ENCODE assay signal across 21 cellular contexts in the genomic region with DNA sequence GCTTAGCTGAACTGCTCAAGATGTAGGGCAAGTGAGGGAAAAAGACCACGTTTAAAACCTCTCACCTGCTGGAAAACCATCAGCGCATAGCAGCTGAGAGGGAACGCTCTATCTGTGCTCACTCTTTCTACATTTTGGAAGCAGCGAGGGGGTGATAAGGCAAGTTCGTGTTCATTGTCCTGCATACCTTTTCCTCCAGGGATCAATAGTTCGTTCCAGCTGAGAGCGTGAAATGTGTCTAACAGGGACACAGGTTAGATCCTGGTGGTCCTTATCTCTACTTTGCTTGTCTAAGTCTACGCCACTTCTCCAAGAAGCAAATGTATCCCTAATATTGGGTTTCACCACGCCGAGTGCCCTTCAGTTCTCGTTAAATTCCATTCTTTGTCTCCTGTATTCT.
"Had no signal": no experiment of that assay in that cellular context is flagged by ENCODE, and none has a peak within 500 bp of the region (broad histone marks: within the 10 kb centered on the region; RNA-seq: fewer than 3 reads in every experiment).

No MANE protein-coding gene starts in this region.

- H3K79me2 ChIP-seq: hepatocyte, parathyroid adenoma had no signal

- H3K9me3 ChIP-seq: psoas muscle, testis, tibial nerve, upper lobe of right lung, vagina had no signal

- H3K27me3 ChIP-seq: hepatocyte, testis, tibial nerve, upper lobe of right lung, vagina had no signal

- H3K4me1 Mint-ChIP-seq: naive B cell; stimulated activated naive B cell treated with anti-CD40 and anti-IgM and Interleukin-4, amounts not matched to agents 10 μg/mL and 1 μg/mL and 100 μg/mL, for 72 hours; stimulated activated naive CD8-positive, alpha-beta T cell treated with anti-CD3 and anti-CD28 coated beads, Interleukin-15, amount 100 ng/mL, for 72 hours had no signal

- H3K4me2 ChIP-seq: hepatocyte had no signal

- H3K4me3 ChIP-seq: hepatocyte, lung, psoas muscle, skin epidermis, testis, tibial nerve, vagina had no signal

- H3K36me3 ChIP-seq: tibial nerve, upper lobe of right lung, vagina had no signal

- H3K9me3 Mint-ChIP-seq: dendritic cell treated with granulocyte-macrophage colony-stimulating factor and Interleukin-4, amounts not matched to agents 40 ng/mL and 50 ng/mL, for 4 days; naive B cell; nephron; stimulated activated naive B cell treated with anti-CD40 and anti-IgM and Interleukin-4, amounts not matched to agents 10 μg/mL and 1 μg/mL and 100 μg/mL, for 72 hours had no signal

- H3K9ac ChIP-seq: parathyroid adenoma had no signal

- H3K27ac Mint-ChIP-seq: dendritic cell treated with granulocyte-macrophage colony-stimulating factor and Interleukin-4, amounts not matched to agents 40 ng/mL and 50 ng/mL, for 4 days; stimulated activated naive B cell treated with anti-CD40 and anti-IgM and Interleukin-4, amounts not matched to agents 10 μg/mL and 1 μg/mL and 100 μg/mL, for 72 hours; stimulated activated naive CD8-positive, alpha-beta T cell treated with anti-CD3 and anti-CD28 coated beads, Interleukin-15, amount 100 ng/mL, for 72 hours had no signal

- H3K36me3 Mint-ChIP-seq: naive B cell; stimulated activated naive B cell treated with anti-CD40 and anti-IgM and Interleukin-4, amounts not matched to agents 10 μg/mL and 1 μg/mL and 100 μg/mL, for 72 hours had no signal

- H3K27me3 Mint-ChIP-seq: dendritic cell treated with granulocyte-macrophage colony-stimulating factor and Interleukin-4, amounts not matched to agents 40 ng/mL and 50 ng/mL, for 4 days; stimulated activated naive CD8-positive, alpha-beta T cell treated with anti-CD3 and anti-CD28 coated beads, Interleukin-15, amount 100 ng/mL, for 72 hours had no signal

- H3K27ac ChIP-seq: hepatocyte, parathyroid adenoma, psoas muscle, skin epidermis, testis, tibial nerve, upper lobe of right lung, vagina had no signal

- ATAC-seq: left colon; left ventricle myocardium superior; psoas muscle; sciatic nerve; stimulated activated naive B cell treated with anti-CD40 and anti-IgM and Interleukin-4, amounts not matched to agents 10 μg/mL and 1 μg/mL and 100 μg/mL, for 72 hours; stimulated activated naive CD8-positive, alpha-beta T cell treated with anti-CD3 and anti-CD28 coated beads, Interleukin-15, amount 100 ng/mL, for 72 hours; upper lobe of right lung had no signal

- H3K4me1 ChIP-seq: parathyroid adenoma, psoas muscle had no signal

- H2AFZ ChIP-seq: hepatocyte, parathyroid adenoma had no signal

- H3K4me3 Mint-ChIP-seq: dendritic cell treated with granulocyte-macrophage colony-stimulating factor and Interleukin-4, amounts not matched to agents 40 ng/mL and 50 ng/mL, for 4 days; naive B cell; stimulated activated naive B cell treated with anti-CD40 and anti-IgM and Interleukin-4, amounts not matched to agents 10 μg/mL and 1 μg/mL and 100 μg/mL, for 72 hours; stimulated activated naive CD8-positive, alpha-beta T cell treated with anti-CD3 and anti-CD28 coated beads, Interleukin-15, amount 100 ng/mL, for 72 hours had no signal

- DNase-seq: foreskin melanocyte; left colon; mesenchymal stem cell; naive B cell; psoas muscle; stimulated activated CD4-positive, alpha-beta T cell treated with anti-CD3 and anti-CD28 coated beads, Interleukin-2, amount 100 ng/mL, for 24 hours; stimulated activated CD4-positive, alpha-beta T cell treated with anti-CD3 and anti-CD28 coated beads, Interleukin-4, amount 100 ng/mL, for 4 hours; stimulated activated naive B cell treated with anti-CD40 and anti-IgM and Interleukin-4, amounts not matched to agents 10 μg/mL and 1 μg/mL and 100 μg/mL, for 72 hours; stimulated activated naive CD8-positive, alpha-beta T cell treated with anti-CD3 and anti-CD28 coated beads, Interleukin-15, amount 100 ng/mL, for 72 hours; testis; upper lobe of right lung had no signal
